In genomic region chr18:32318581-32318980, GRCh38 we compare ENCODE assay signal across 20 cellular contexts.
DNase-seq lines count a peak whose midpoint lies in the region; ATAC-seq and TF ChIP-seq lines count a peak whose summit lies in the region.
"Had no signal": no experiment of that assay in that cellular context is flagged by ENCODE, and none has a peak within 500 bp of the region (broad histone marks: within the 10 kb centered on the region; RNA-seq: fewer than 3 reads in every experiment).

No MANE protein-coding gene starts in this region.

- no peaks in the 10 kb centered on the region for H3K36me3 Mint-ChIP-seq in osteocyte (ENCODE audit: unreplicated experiment)

- H3K9ac ChIP-seq in adipocyte (ENCODE audit: low read length): no peak overlapping the region
- no peak overlapping the region for H3K9ac ChIP-seq in mesenchymal stem cell (ENCODE audit: low read length)
- peak overlapping the region; percentile 68 for H3K9ac ChIP-seq in skeletal muscle satellite cell (ENCODE audit: low read depth, low read length)

- peak overlapping the region; percentile 72 to 82 for H3K18ac ChIP-seq in mesenchymal stem cell (ENCODE audit: low read depth in 1 of 2, low read length in 2 of 2)

- WGBS in mesenchymal stem cell: 96% methylated on average over 4 of the region's 4 CpGs

- H2AFZ ChIP-seq in mesenchymal stem cell (ENCODE audit: low read depth, low read length): no peak overlapping the region

- H3K36me3 ChIP-seq in adipocyte (ENCODE audit: control insufficient read depth, insufficient read depth, low read length, severe bottlenecking) (no peaks in the 10 kb centered on the region), mesenchymal stem cell (ENCODE audit: control insufficient read depth in 1 of 2, insufficient read depth in 2 of 2, low read depth in 1 of 2, low read length in 2 of 2) (no peaks in the 10 kb centered on the region), skeletal muscle satellite cell (ENCODE audit: insufficient read depth, low read length) (no peaks in the 10 kb centered on the region)

- peak overlapping the region; percentile 3 to 85 for H2BK12ac ChIP-seq in mesenchymal stem cell (ENCODE audit: low read length in 2 of 2)

- no peak overlapping the region for H4K8ac ChIP-seq in mesenchymal stem cell (ENCODE audit: low read length)

- H3K14ac ChIP-seq in mesenchymal stem cell (ENCODE audit: low read length in 2 of 2): peak overlapping the region in 1 of 2 experiments; percentile 70

- H3K4me1 Mint-ChIP-seq in osteocyte (ENCODE audit: unreplicated experiment): peaks cover 13% of the 10 kb centered on the region

- no peak overlapping the region for H2BK15ac ChIP-seq in mesenchymal stem cell (ENCODE audit: low read depth, poor library complexity, severe bottlenecking)

- H2AK5ac ChIP-seq in mesenchymal stem cell (ENCODE audit: low read length, severe bottlenecking): no peak overlapping the region

- H3K4me2 ChIP-seq in mesenchymal stem cell (ENCODE audit: low read length, poor library complexity, severe bottlenecking) (no peak overlapping the region), skeletal muscle satellite cell (ENCODE audit: low read length) (peak overlapping the region; percentile 70)

- H3K27ac ChIP-seq in mesenchymal stem cell (ENCODE audit: low read length, poor library complexity, severe bottlenecking): no peak overlapping the region
- H3K27ac ChIP-seq: C4-2B, HL-60 had no signal

- H3K4ac ChIP-seq in mesenchymal stem cell (ENCODE audit: low read depth in 1 of 2, low read length in 2 of 2): peak overlapping the region; percentile 50 to 60

- H4K91ac ChIP-seq in mesenchymal stem cell (ENCODE audit: low read length): no peak overlapping the region

- H3K27me3 ChIP-seq in adipocyte (replicated peaks; ENCODE audit: control insufficient read depth, insufficient read depth, low read length) (no peaks in the 10 kb centered on the region), mesenchymal stem cell (ENCODE audit: control insufficient read depth in 1 of 2, insufficient read depth in 1 of 2, low read length in 2 of 2) (no peaks in the 10 kb centered on the region), skeletal muscle satellite cell (ENCODE audit: control insufficient read depth, insufficient read depth, low read length) (no peaks in the 10 kb centered on the region)

- no peak overlapping the region for H2BK120ac ChIP-seq in mesenchymal stem cell (ENCODE audit: low read depth, low read length)

- H3K4me1 ChIP-seq in adipocyte (ENCODE audit: control insufficient read depth, insufficient read depth, low read length) (peaks cover 45% of the 10 kb centered on the region), mesenchymal stem cell (ENCODE audit: control insufficient read depth, insufficient read depth, low read depth, low read length) (peaks cover 4% of the 10 kb centered on the region), skeletal muscle satellite cell (ENCODE audit: control insufficient read depth, insufficient read depth, low read length) (peaks cover 35% of the 10 kb centered on the region)

- no peak overlapping the region for H3K4me3 ChIP-seq in AG10803 (ENCODE audit: low read length)
- peak overlapping the region; percentile 68 for H3K4me3 ChIP-seq in adipocyte (ENCODE audit: low read length)
- H3K4me3 ChIP-seq in mesenchymal stem cell (ENCODE audit: insufficient read depth in 1 of 2, low read depth in 1 of 2, low read length in 2 of 2): no peak overlapping the region
- H3K4me3 ChIP-seq in skeletal muscle satellite cell (ENCODE audit: low read length): peak overlapping the region; percentile 10
- H3K4me3 ChIP-seq: GM12878 had no signal

- H3K23ac ChIP-seq in mesenchymal stem cell (ENCODE audit: low read length in 2 of 2): no peak overlapping the region

- no peak overlapping the region for H2BK5ac ChIP-seq in mesenchymal stem cell (ENCODE audit: low read depth, low read length, poor library complexity, severe bottlenecking)

- no peaks in the 10 kb centered on the region for H3K27me3 Mint-ChIP-seq in osteocyte (ENCODE audit: unreplicated experiment)

- no peak overlapping the region for H3K27ac Mint-ChIP-seq in osteocyte (ENCODE audit: unreplicated experiment)

- peak; percentile 22 for DNase-seq in AG10803 (ENCODE audit: low read depth)
- DNase-seq in adipocyte (ENCODE audit: low read depth): no peak
- no peak for DNase-seq in mesenchymal stem cell
- no peak for DNase-seq in DMS53 treated with DMSO at 0.1 percent for 48 hours (lab: John Stamatoyannopoulos, UW; ENCODE audit: unreplicated experiment)
- DNase-seq in osteocyte (ENCODE audit: extremely low spot score, unreplicated experiment): no peak
- DNase-seq in ACHN: no peak
- DNase-seq: H7, KBM-7, NCI-H1092, NCI-H1436, NCI-H1930, NCI-H2227 treated with DMSO at 0.1 percent for 48 hours, NCI-H510A, NCI-H774 had no signal

- H3K9me3 ChIP-seq in adipocyte (ENCODE audit: control insufficient read depth, low read length): no peaks in the 10 kb centered on the region
- H3K9me3 ChIP-seq in mesenchymal stem cell (ENCODE audit: control insufficient read depth, low read length): no peaks in the 10 kb centered on the region
- no peaks in the 10 kb centered on the region for H3K9me3 ChIP-seq in skeletal muscle satellite cell (replicated peaks; ENCODE audit: low read length)

- H3K4me3 Mint-ChIP-seq in osteocyte (ENCODE audit: unreplicated experiment): no peak overlapping the region

- H3K9me3 Mint-ChIP-seq in osteocyte (ENCODE audit: unreplicated experiment): no peaks in the 10 kb centered on the region

- no peak for ATAC-seq in HG03039 (IDR thresholded peaks at IDR 0.05; ENCODE audit: unreplicated experiment)
- ATAC-seq: GM12878, Panc1 had no signal

- TF ChIP-seq CTCF in AG10803 (conservative IDR thresholded peaks at IDR 0.05; ENCODE audit: low read length) (no peak), osteocyte (IDR thresholded peaks at IDR 0.05) (no peak)

- in situ Hi-C loops in ACHN (cut with HindIII; ENCODE audit: low pct_ligation_motif_present, low pct_unique_long_range_greater_than_20kb, low sequenced_read_pairs): no loop called here

- peaks cover 6% of the 10 kb centered on the region for H3K79me1 ChIP-seq in mesenchymal stem cell (replicated peaks; ENCODE audit: low read length, poor library complexity, severe bottlenecking)

Comparison
In these comparisons a context has a peak if more than half of its experiments do, and no peak if none do; other contexts are left out.
1. H3K4me3 ChIP-seq: peak in adipocyte (single experiment) and skeletal muscle satellite cell (single experiment); none in AG10803 (single experiment) and mesenchymal stem cell (0 of 2).